1 cellular context compared by ENCODE assay signal in the genomic region with DNA sequence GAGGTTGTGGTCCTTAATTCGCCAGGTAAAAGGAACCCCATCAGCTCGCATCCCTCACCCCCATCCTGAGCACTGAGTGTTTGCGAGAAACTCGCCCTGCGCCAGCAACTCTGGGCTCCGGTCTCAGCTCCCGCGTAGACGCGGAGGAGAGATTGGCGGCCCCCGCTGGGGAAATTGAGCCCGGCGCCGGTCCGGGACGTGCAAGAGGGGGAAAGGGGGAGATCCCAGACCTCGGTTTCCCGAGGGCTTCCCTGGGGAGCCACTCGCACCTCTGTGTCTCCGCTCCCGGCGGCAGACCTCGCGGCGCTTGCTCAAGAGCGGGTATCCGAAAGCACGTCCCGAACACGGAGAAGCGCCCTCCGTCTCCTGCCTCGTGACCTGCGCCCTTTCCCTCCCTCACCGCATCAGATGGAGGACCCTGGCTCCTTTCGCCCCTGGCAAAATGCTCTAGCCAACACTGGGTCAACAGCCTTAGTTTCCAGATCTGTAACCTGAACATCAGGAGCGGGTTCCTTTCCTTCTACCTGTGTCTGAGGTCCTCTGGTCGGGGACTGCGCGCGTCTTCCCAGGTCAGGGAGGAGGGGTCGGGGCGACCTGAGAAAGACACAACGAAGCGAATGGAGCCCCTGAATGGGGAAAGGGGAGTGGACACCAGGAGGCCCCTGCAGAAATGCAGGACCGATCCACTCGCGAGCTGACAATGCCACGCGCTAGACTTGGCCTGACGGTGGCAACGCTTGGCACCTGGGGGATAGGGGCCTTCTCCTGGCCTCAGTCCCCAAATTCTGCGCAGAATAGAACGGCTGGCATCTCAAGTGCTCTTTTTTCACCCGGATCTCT.
TF ChIP-seq lines count a peak whose summit lies in the region.

No MANE protein-coding gene starts in this region.

TF ChIP-seq in H1, 55 proteins besides CTCF, POLR2A, EP300 and RAD21:
- TF ChIP-seq ZNF274 (IDR thresholded peaks at IDR 0.05; ENCODE audit: borderline replicate concordance, extremely low read depth, low read length): no peak
- no peak for TF ChIP-seq SIN3A (conservative IDR thresholded peaks at IDR 0.05 in 1 of 2, IDR thresholded peaks at IDR 0.05 in 1 of 2; ENCODE audit: low read depth in 1 of 2, low read length in 2 of 2)
- no peak for TF ChIP-seq HDAC6 (IDR thresholded peaks at IDR 0.05; ENCODE audit: low read depth, low read length)
- no peak for TF ChIP-seq RFX5 (IDR thresholded peaks at IDR 0.05; ENCODE audit: borderline replicate concordance, low read depth, low read length)
- no peak for TF ChIP-seq YY1 (IDR thresholded peaks at IDR 0.05; ENCODE audit: low read depth, low read length)
- TF ChIP-seq NRF1 (IDR thresholded peaks at IDR 0.05; ENCODE audit: low read depth, low read length): no peak
- TF ChIP-seq TAF7 (optimal IDR thresholded peaks at IDR 0.05; ENCODE audit: borderline replicate concordance, low read depth, low read length): no peak
- TF ChIP-seq KDM5A (IDR thresholded peaks at IDR 0.05; ENCODE audit: low read length): no peak
- TF ChIP-seq USF2 (IDR thresholded peaks at IDR 0.05; ENCODE audit: low read length): no peak
- no peak for TF ChIP-seq RNF2 (IDR thresholded peaks at IDR 0.05; ENCODE audit: borderline replicate concordance, low read depth, low read length, missing control alignments, poor library complexity, severe bottlenecking)
- TF ChIP-seq JUN (IDR thresholded peaks at IDR 0.05; ENCODE audit: low read depth, low read length): no peak
- TF ChIP-seq KDM4A (IDR thresholded peaks at IDR 0.05; ENCODE audit: low read depth, low read length, severe bottlenecking): peak; percentile 75
- no peak for TF ChIP-seq NANOG (IDR thresholded peaks at IDR 0.05; ENCODE audit: insufficient read depth, low read depth, low read length, poor library complexity, severe bottlenecking)
- TF ChIP-seq SIX5 (IDR thresholded peaks at IDR 0.05; ENCODE audit: low read depth, low read length): no peak
- no peak for TF ChIP-seq SIRT6 (IDR thresholded peaks at IDR 0.05; ENCODE audit: low read length)
- no peak for TF ChIP-seq GTF2F1 (IDR thresholded peaks at IDR 0.05; ENCODE audit: borderline replicate concordance, low read depth, low read length)
- no peak for TF ChIP-seq RXRA (IDR thresholded peaks at IDR 0.05; ENCODE audit: insufficient read depth, low read depth, low read length)
- TF ChIP-seq, protein P1, sequence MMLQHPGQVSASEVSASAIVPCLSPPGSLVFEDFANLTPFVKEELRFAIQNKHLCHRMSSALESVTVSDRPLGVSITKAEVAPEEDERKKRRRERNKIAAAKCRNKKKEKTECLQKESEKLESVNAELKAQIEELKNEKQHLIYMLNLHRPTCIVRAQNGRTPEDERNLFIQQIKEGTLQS (IDR thresholded peaks at IDR 0.05; ENCODE audit: insufficient read depth, low read depth, low read length): no peak
- no peak for TF ChIP-seq TEAD4 (IDR thresholded peaks at IDR 0.05; ENCODE audit: low read depth, low read length)
- TF ChIP-seq, protein P2, sequence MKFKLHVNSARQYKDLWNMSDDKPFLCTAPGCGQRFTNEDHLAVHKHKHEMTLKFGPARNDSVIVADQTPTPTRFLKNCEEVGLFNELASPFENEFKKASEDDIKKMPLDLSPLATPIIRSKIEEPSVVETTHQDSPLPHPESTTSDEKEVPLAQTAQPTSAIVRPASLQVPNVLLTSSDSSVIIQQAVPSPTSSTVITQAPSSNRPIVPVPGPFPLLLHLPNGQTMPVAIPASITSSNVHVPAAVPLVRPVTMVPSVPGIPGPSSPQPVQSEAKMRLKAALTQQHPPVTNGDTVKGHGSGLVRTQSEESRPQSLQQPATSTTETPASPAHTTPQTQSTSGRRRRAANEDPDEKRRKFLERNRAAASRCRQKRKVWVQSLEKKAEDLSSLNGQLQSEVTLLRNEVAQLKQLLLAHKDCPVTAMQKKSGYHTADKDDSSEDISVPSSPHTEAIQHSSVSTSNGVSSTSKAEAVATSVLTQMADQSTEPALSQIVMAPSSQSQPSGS (IDR thresholded peaks at IDR 0.05; ENCODE audit: low read length): no peak
- TF ChIP-seq CEBPB (IDR thresholded peaks at IDR 0.05; ENCODE audit: low read depth, low read length): no peak
- no peak for TF ChIP-seq BRCA1 (IDR thresholded peaks at IDR 0.05; ENCODE audit: low read depth, low read length)
- 0 out of 2 replicates have a peak, but pooled peaks have one; percentile 9 for TF ChIP-seq KDM1A (IDR thresholded peaks at IDR 0.05; ENCODE audit: borderline replicate concordance, low read length)
- TF ChIP-seq FOSL1 (IDR thresholded peaks at IDR 0.05; ENCODE audit: insufficient read depth, low read depth, low read length): no peak
- no peak for TF ChIP-seq POLR2AphosphoS5 (IDR thresholded peaks at IDR 0.05; ENCODE audit: low read depth, low read length)
- TF ChIP-seq, protein P3, sequence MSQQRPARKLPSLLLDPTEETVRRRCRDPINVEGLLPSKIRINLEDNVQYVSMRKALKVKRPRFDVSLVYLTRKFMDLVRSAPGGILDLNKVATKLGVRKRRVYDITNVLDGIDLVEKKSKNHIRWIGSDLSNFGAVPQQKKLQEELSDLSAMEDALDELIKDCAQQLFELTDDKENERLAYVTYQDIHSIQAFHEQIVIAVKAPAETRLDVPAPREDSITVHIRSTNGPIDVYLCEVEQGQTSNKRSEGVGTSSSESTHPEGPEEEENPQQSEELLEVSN (IDR thresholded peaks at IDR 0.05): peak; percentile 84
- TF ChIP-seq CHD7 (IDR thresholded peaks at IDR 0.05; ENCODE audit: insufficient replicate concordance, low read length): no peak
- TF ChIP-seq SP2 (IDR thresholded peaks at IDR 0.05; ENCODE audit: low read length): no peak
- no peak for TF ChIP-seq PHF8 (conservative IDR thresholded peaks at IDR 0.05; ENCODE audit: low read depth, low read length)
- peak; percentile 92 for TF ChIP-seq SUZ12 (IDR thresholded peaks at IDR 0.05; ENCODE audit: low read length)
- TF ChIP-seq MAFK (IDR thresholded peaks at IDR 0.05; ENCODE audit: low read depth, low read length): no peak
- no peak for TF ChIP-seq SP1 (IDR thresholded peaks at IDR 0.05; ENCODE audit: low read depth, low read length)
- peak; percentile 77 for TF ChIP-seq MAX (IDR thresholded peaks at IDR 0.05)
- no peak for TF ChIP-seq TAF1 (IDR thresholded peaks at IDR 0.05; ENCODE audit: low read depth, low read length)
- peak; percentile 38 for TF ChIP-seq CTBP2 (IDR thresholded peaks at IDR 0.05; ENCODE audit: borderline replicate concordance, insufficient read depth, insufficient read length, low read length)
- TF ChIP-seq CHD1 (IDR thresholded peaks at IDR 0.05; ENCODE audit: low read depth, low read length): no peak
- TF ChIP-seq GABPA (IDR thresholded peaks at IDR 0.05; ENCODE audit: borderline replicate concordance, insufficient read depth, low read length): no peak
- no peak for TF ChIP-seq POU5F1 (IDR thresholded peaks at IDR 0.05; ENCODE audit: low read depth, low read length)
- TF ChIP-seq TBP (IDR thresholded peaks at IDR 0.05; ENCODE audit: low read depth, low read length): no peak
- no peak for TF ChIP-seq SAP30 (IDR thresholded peaks at IDR 0.05; ENCODE audit: insufficient read depth, insufficient replicate concordance, low read length)
- no peak for TF ChIP-seq HDAC2 (IDR thresholded peaks at IDR 0.05; ENCODE audit: borderline replicate concordance in 1 of 2, low read depth in 2 of 2, low read length in 2 of 2)
- peak; percentile 92 for TF ChIP-seq EZH2 (IDR thresholded peaks at IDR 0.05; ENCODE audit: low read depth, low read length, severe bottlenecking)
- no peak for TF ChIP-seq EGR1 (IDR thresholded peaks at IDR 0.05; ENCODE audit: borderline replicate concordance, low read depth, low read length)
- TF ChIP-seq BACH1 (IDR thresholded peaks at IDR 0.05; ENCODE audit: low read length): no peak
- TF ChIP-seq TCF12 (IDR thresholded peaks at IDR 0.05; ENCODE audit: low read depth, low read length): no peak
- peak; percentile 39 for TF ChIP-seq ASH2L (IDR thresholded peaks at IDR 0.05; ENCODE audit: low read length)
- no peak for TF ChIP-seq JUND (IDR thresholded peaks at IDR 0.05; ENCODE audit: low read length)
- no peak for TF ChIP-seq CHD2 (IDR thresholded peaks at IDR 0.05; ENCODE audit: low read length)
- TF ChIP-seq RBBP5 (IDR thresholded peaks at IDR 0.05; ENCODE audit: borderline replicate concordance, low read depth, low read length): peak; percentile 22; the same call in 1 of the 2 replicates
- no peak for TF ChIP-seq CREB1 (IDR thresholded peaks at IDR 0.05)
- TF ChIP-seq SP4 (IDR thresholded peaks at IDR 0.05; ENCODE audit: low read length): no peak
- TF ChIP-seq CBX5 (IDR thresholded peaks at IDR 0.05; ENCODE audit: low read depth, low read length): no peak
- no peak for TF ChIP-seq BCL11A (IDR thresholded peaks at IDR 0.05; ENCODE audit: low read depth in 2 of 2, low read length in 2 of 2)
- no peak for TF ChIP-seq SRF (IDR thresholded peaks at IDR 0.05; ENCODE audit: low read depth, low read length)
- TF ChIP-seq CBX8 (IDR thresholded peaks at IDR 0.05; ENCODE audit: borderline replicate concordance, low read depth, low read length): no peak; the same call in 1 of the 2 replicates
